In the genomic region with DNA sequence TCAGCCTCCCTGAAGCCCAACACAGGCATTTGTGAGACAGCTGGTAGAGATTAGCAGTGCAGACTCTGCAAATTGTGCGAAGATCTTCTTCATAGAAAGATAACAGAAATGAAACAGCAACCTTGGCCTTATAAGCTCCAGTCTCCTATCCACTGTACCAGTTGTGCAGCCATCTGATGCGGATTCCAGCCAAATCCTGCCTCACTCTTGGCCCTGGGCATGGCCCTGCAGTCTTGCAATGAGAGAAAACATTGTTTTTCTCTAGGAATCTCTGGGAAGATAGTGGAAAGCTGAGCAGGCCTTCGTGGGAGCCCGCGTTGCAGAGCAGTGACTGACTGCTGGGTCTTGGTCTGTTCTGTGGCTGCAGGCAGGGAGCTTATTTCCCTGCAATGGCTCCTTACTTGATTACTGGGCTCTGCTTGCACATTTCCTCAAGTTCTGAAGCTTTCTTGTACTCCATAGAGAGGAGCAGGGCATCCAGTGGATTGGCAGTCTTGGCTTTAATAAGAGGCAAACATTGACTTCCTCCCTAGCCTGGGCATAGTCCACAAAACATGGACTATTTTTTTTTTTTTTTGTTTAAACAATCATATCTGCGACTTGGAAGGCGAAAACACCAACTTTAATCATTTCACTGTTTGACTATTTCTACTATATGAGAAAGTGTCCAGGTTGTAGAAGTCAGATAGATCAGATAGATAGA, we compare ENCODE assay signal across 21 cellular contexts.
DNase-seq lines count a peak whose midpoint lies in the region; ATAC-seq and TF ChIP-seq lines count a peak whose summit lies in the region.
"Had no signal": no experiment of that assay in that cellular context is flagged by ENCODE, and none has a peak within 500 bp of the region (broad histone marks: within the 10 kb centered on the region; RNA-seq: fewer than 3 reads in every experiment).

No MANE protein-coding gene starts in this region.

- no peak overlapping the region for H2BK120ac ChIP-seq in mesenchymal stem cell (ENCODE audit: low read depth, low read length)

- H3K79me1 ChIP-seq in mesenchymal stem cell (replicated peaks; ENCODE audit: low read length, poor library complexity, severe bottlenecking) = no peaks in the 10 kb centered on the region

- peak; percentile 12 for ATAC-seq in HG02610 (IDR thresholded peaks at IDR 0.05; ENCODE audit: unreplicated experiment)
- ATAC-seq in lung (ENCODE audit: insufficient read depth, low FRiP score) = no peak
- ATAC-seq in heart left ventricle = no peak
- ATAC-seq: Panc1 had no signal

- H3K4ac ChIP-seq in mesenchymal stem cell (ENCODE audit: low read depth in 1 of 2, low read length in 2 of 2) = no peak overlapping the region

- H3K4me3 ChIP-seq in esophagus muscularis mucosa = no peak overlapping the region
- peak overlapping the region; percentile 8 for H3K4me3 ChIP-seq in lung
- H3K4me3 ChIP-seq in SJCRH30 = no peak overlapping the region
- no peak overlapping the region for H3K4me3 ChIP-seq in heart left ventricle
- H3K4me3 ChIP-seq in mesenchymal stem cell (ENCODE audit: insufficient read depth in 1 of 2, low read depth in 1 of 2, low read length in 2 of 2) = no peak overlapping the region

- no peak overlapping the region for H2BK12ac ChIP-seq in mesenchymal stem cell (ENCODE audit: low read length in 2 of 2)

- no peak overlapping the region for H3K14ac ChIP-seq in mesenchymal stem cell (ENCODE audit: low read length in 2 of 2)

- H2AK5ac ChIP-seq in mesenchymal stem cell (ENCODE audit: low read length, severe bottlenecking) = no peak overlapping the region

- H3K27ac ChIP-seq in esophagus muscularis mucosa (replicated peaks in 1 of 4) (no peak overlapping the region), lung (ENCODE audit: low read depth in 1 of 2, low read length in 1 of 2) (no peak overlapping the region), SJCRH30 (no peak overlapping the region), heart left ventricle (no peak overlapping the region), mesenchymal stem cell (ENCODE audit: low read length, poor library complexity, severe bottlenecking) (no peak overlapping the region)
- H3K27ac ChIP-seq: RWPE1 had no signal

- H3K9me3 ChIP-seq in esophagus muscularis mucosa (no peaks in the 10 kb centered on the region), lung (ENCODE audit: control insufficient read depth in 2 of 2, insufficient read depth in 1 of 2, low read length in 1 of 2) (peaks cover 0 to 6% of the 10 kb centered on the region in 2 donors), SJCRH30 (replicated peaks) (no peaks in the 10 kb centered on the region), heart left ventricle (peaks cover 0 to 9% (median 0%) of the 10 kb centered on the region in 12 donors), mesenchymal stem cell (ENCODE audit: control insufficient read depth, low read length) (no peaks in the 10 kb centered on the region)

- no peak overlapping the region for H4K8ac ChIP-seq in mesenchymal stem cell (ENCODE audit: low read length)

- 67% methylated on average over 7 of the region's 7 CpGs for WGBS in esophagus muscularis mucosa
- WGBS in lung, 2 donors = 75 to 84% methylated on average over 7 of the region's 7 CpGs
- 58 to 71% (median 63%) methylated on average over 7 of the region's 7 CpGs for WGBS in heart left ventricle, 4 donors
- WGBS in mesenchymal stem cell = 81% methylated on average over 5 of the region's 7 CpGs

- no peak overlapping the region for H2AFZ ChIP-seq in mesenchymal stem cell (ENCODE audit: low read depth, low read length)

- no peak overlapping the region for H4K91ac ChIP-seq in mesenchymal stem cell (ENCODE audit: low read length)

- no peak overlapping the region for H3K9ac ChIP-seq in mesenchymal stem cell (ENCODE audit: low read length)

- H3K4me1 ChIP-seq in esophagus muscularis mucosa (no peaks in the 10 kb centered on the region), lung (ENCODE audit: control insufficient read depth in 2 of 2, insufficient read depth in 2 of 2, low read length in 2 of 2) (no peaks in the 10 kb centered on the region), SJCRH30 (no peaks in the 10 kb centered on the region), heart left ventricle (no peaks in the 10 kb centered on the region), mesenchymal stem cell (ENCODE audit: control insufficient read depth, insufficient read depth, low read depth, low read length) (no peaks in the 10 kb centered on the region)

- DNase-seq in esophagus muscularis mucosa (ENCODE audit: extremely low spot score) = peak; percentile 68
- no peak for DNase-seq in lung (ENCODE audit: low spot score)
- peak; percentile 41 for DNase-seq in pons (ENCODE audit: low spot score)
- no peak for DNase-seq in SJCRH30
- no peak for DNase-seq in heart left ventricle
- DNase-seq in mesenchymal stem cell = no peak
- DNase-seq in OCI-M2 (lab: John Stamatoyannopoulos, UW; ENCODE audit: unreplicated experiment) = no peak
- DNase-seq: 8988T; ACHN; DMS153; KBM-7; MM.1S; NCI-H2029 treated with DMSO at 0.1 percent for 48 hours; NCI-H446 treated with DMSO at 0.1 percent for 48 hours; NCI-H526; NCI-H82; NK-92 treated with Interleukin-12 subunit alpha and Interleukin-12 subunit beta, amount 100 ng/mL, for 24 hours; SHP77 had no signal

- H2BK15ac ChIP-seq in mesenchymal stem cell (ENCODE audit: low read depth, poor library complexity, severe bottlenecking) = no peak overlapping the region

- intact Hi-C loops in esophagus muscularis mucosa (cut with DNase I) = no loop called here
- intact Hi-C loops in heart left ventricle (cut with DNase I) = no loop called here

- no peaks in the 10 kb centered on the region for H3K36me3 ChIP-seq in esophagus muscularis mucosa
- H3K36me3 ChIP-seq in lung (ENCODE audit: control insufficient read depth in 2 of 2, insufficient read depth in 2 of 2, low read length in 2 of 2) = no peaks in the 10 kb centered on the region
- H3K36me3 ChIP-seq in SJCRH30 = no peaks in the 10 kb centered on the region
- no peaks in the 10 kb centered on the region for H3K36me3 ChIP-seq in heart left ventricle
- H3K36me3 ChIP-seq in mesenchymal stem cell (ENCODE audit: control insufficient read depth in 1 of 2, insufficient read depth in 2 of 2, low read depth in 1 of 2, low read length in 2 of 2) = no peaks in the 10 kb centered on the region

- H2BK5ac ChIP-seq in mesenchymal stem cell (ENCODE audit: low read depth, low read length, poor library complexity, severe bottlenecking) = no peak overlapping the region

- no peak overlapping the region for H3K18ac ChIP-seq in mesenchymal stem cell (ENCODE audit: low read depth in 1 of 2, low read length in 2 of 2)

- H3K27me3 ChIP-seq in esophagus muscularis mucosa (peaks cover 0 to 4% (median 0%) of the 10 kb centered on the region in 4 donors), lung (ENCODE audit: control insufficient read depth, insufficient read depth) (no peaks in the 10 kb centered on the region), SJCRH30 (no peaks in the 10 kb centered on the region), heart left ventricle (no peaks in the 10 kb centered on the region), mesenchymal stem cell (ENCODE audit: control insufficient read depth in 1 of 2, insufficient read depth in 1 of 2, low read length in 2 of 2) (no peaks in the 10 kb centered on the region)

- no peak overlapping the region for H3K4me2 ChIP-seq in mesenchymal stem cell (ENCODE audit: low read length, poor library complexity, severe bottlenecking)

- no peak for TF ChIP-seq EP300 in esophagus muscularis mucosa (IDR thresholded peaks at IDR 0.05)

- no peak overlapping the region for H3K23ac ChIP-seq in mesenchymal stem cell (ENCODE audit: low read length in 2 of 2)

- TF ChIP-seq POLR2A in esophagus muscularis mucosa (IDR thresholded peaks at IDR 0.05; ENCODE audit: low read depth) (no peak), heart left ventricle (IDR thresholded peaks at IDR 0.05) (no peak)

- TF ChIP-seq CTCF in esophagus muscularis mucosa (IDR thresholded peaks at IDR 0.05) (no peak), lung (IDR thresholded peaks at IDR 0.05; ENCODE audit: control extremely low read depth, extremely low read depth) (no peak), heart left ventricle (IDR thresholded peaks at IDR 0.05) (no peak)

Comparison
In these comparisons a context has a peak if more than half of its experiments do, and no peak if none do; other contexts are left out.
1. DNase-seq: peak in esophagus muscularis mucosa (single experiment) and pons (single experiment); none in lung (single experiment), SJCRH30 (0 of 2), heart left ventricle (0 of 5), mesenchymal stem cell (single experiment) and OCI-M2 (single experiment).